9 cellular contexts compared by ENCODE assay signal in genomic region chr18:55781481-55781957, GRCh38.
DNase-seq lines count a peak whose midpoint lies in the region; ATAC-seq, FAIRE-seq and TF ChIP-seq lines count a peak whose summit lies in the region.
"Had no signal": no experiment of that assay in that cellular context is flagged by ENCODE, and none has a peak within 500 bp of the region (broad histone marks: within the 10 kb centered on the region; RNA-seq: fewer than 3 reads in every experiment).

No MANE protein-coding gene starts in this region.

- no peaks in the 10 kb centered on the region for H3K79me2 ChIP-seq in endothelial cell of umbilical vein (ENCODE audit: control insufficient read depth, insufficient read depth, low read length)

- no peak overlapping the region for H3K23ac ChIP-seq in mesenchymal stem cell (ENCODE audit: low read length in 2 of 2)

- TF ChIP-seq CTCF in endothelial cell of umbilical vein (IDR thresholded peaks at IDR 0.05; ENCODE audit: extremely low read depth in 1 of 2, insufficient read depth in 1 of 2, low read depth in 1 of 2, low read length in 2 of 2), result peak; percentile 75 to 85

- H4K8ac ChIP-seq in mesenchymal stem cell (ENCODE audit: low read length), result no peak overlapping the region

- no peaks in the 10 kb centered on the region for H4K20me1 ChIP-seq in endothelial cell of umbilical vein (replicated peaks; ENCODE audit: control insufficient read depth, extremely low read depth, insufficient read depth, low read length)

- no peak overlapping the region for H2BK5ac ChIP-seq in mesenchymal stem cell (ENCODE audit: low read depth, low read length, poor library complexity, severe bottlenecking)

- no peak overlapping the region for H2BK12ac ChIP-seq in mesenchymal stem cell (ENCODE audit: low read length in 2 of 2)

- no peak overlapping the region for H2BK120ac ChIP-seq in mesenchymal stem cell (ENCODE audit: low read depth, low read length)

- no peak for TF ChIP-seq POLR2A in endothelial cell of umbilical vein (IDR thresholded peaks at IDR 0.05; ENCODE audit: low read depth, low read length)

- H3K14ac ChIP-seq in mesenchymal stem cell (ENCODE audit: low read length in 2 of 2), result no peak overlapping the region

- no peak overlapping the region for H2AK5ac ChIP-seq in mesenchymal stem cell (ENCODE audit: low read length, severe bottlenecking)

- peaks cover 27% of the 10 kb centered on the region for H3K4me1 ChIP-seq in endothelial cell of umbilical vein (ENCODE audit: control insufficient read depth, extremely low read depth, insufficient read depth, low read length)
- H3K4me1 ChIP-seq in mesenchymal stem cell (ENCODE audit: control insufficient read depth, insufficient read depth, low read depth, low read length), result peaks cover 9% of the 10 kb centered on the region

- intact Hi-C loops in endothelial cell of umbilical vein (cut with micrococcal nuclease), result loop anchor here (1.0 to 2.0 kb wide), 14 partner anchors 79 to 795 kb away; partner anchors contain the start of gene TCF4

- H4K91ac ChIP-seq in mesenchymal stem cell (ENCODE audit: low read length), result no peak overlapping the region

- BruUV-seq in endothelial cell of umbilical vein (replicated peaks; lab: Mats Ljungman, UMichigan), result no TSS peak

- 12% methylated on average over 6 of the region's 6 CpGs for WGBS in mesenchymal stem cell

- H3K9me3 ChIP-seq in endothelial cell of umbilical vein (replicated peaks; ENCODE audit: control insufficient read depth, insufficient read depth, low read length), result no peaks in the 10 kb centered on the region
- H3K9me3 ChIP-seq in mesenchymal stem cell (ENCODE audit: control insufficient read depth, low read length), result no peaks in the 10 kb centered on the region

- no peaks in the 10 kb centered on the region for H3K79me1 ChIP-seq in mesenchymal stem cell (replicated peaks; ENCODE audit: low read length, poor library complexity, severe bottlenecking)

- H3K27ac ChIP-seq in endothelial cell of umbilical vein (ENCODE audit: insufficient read depth, low read depth, low read length) (peak overlapping the region; percentile 47), mesenchymal stem cell (ENCODE audit: low read length, poor library complexity, severe bottlenecking) (no peak overlapping the region)

- ATAC-seq in GM18502 (IDR thresholded peaks at IDR 0.05; ENCODE audit: poor library complexity, unreplicated experiment) (no peak), esophagus mucosa (no peak)

- H3K4me2 ChIP-seq in endothelial cell of umbilical vein (ENCODE audit: insufficient read depth, low read length), result peak overlapping the region; percentile 43
- peak overlapping the region; percentile 31 for H3K4me2 ChIP-seq in mesenchymal stem cell (ENCODE audit: low read length, poor library complexity, severe bottlenecking)

- H3K9ac ChIP-seq in endothelial cell of umbilical vein (replicated peaks; ENCODE audit: extremely low read depth, insufficient read depth, low read length) (no peak overlapping the region), mesenchymal stem cell (ENCODE audit: low read length) (peak overlapping the region; percentile 37)

- no peaks in the 10 kb centered on the region for H3K9me1 ChIP-seq in endothelial cell of umbilical vein (replicated peaks; ENCODE audit: control insufficient read depth, extremely low read depth, insufficient read depth, low read length)

- H3K4ac ChIP-seq in mesenchymal stem cell (ENCODE audit: low read depth in 1 of 2, low read length in 2 of 2), result no peak overlapping the region

- H2BK15ac ChIP-seq in mesenchymal stem cell (ENCODE audit: low read depth, poor library complexity, severe bottlenecking), result no peak overlapping the region

- H3K4me3 ChIP-seq in endothelial cell of umbilical vein (replicated peaks in 1 of 3; ENCODE audit: insufficient read depth in 1 of 3, low read depth in 1 of 3, low read length in 3 of 3) (no peak overlapping the region), mesenchymal stem cell (ENCODE audit: insufficient read depth in 1 of 2, low read depth in 1 of 2, low read length in 2 of 2) (no peak overlapping the region)

- H3K36me3 ChIP-seq in endothelial cell of umbilical vein (ENCODE audit: control insufficient read depth in 2 of 2, extremely low read depth in 1 of 2, insufficient read depth in 2 of 2, low read length in 2 of 2) (no peaks in the 10 kb centered on the region), mesenchymal stem cell (ENCODE audit: control insufficient read depth in 1 of 2, insufficient read depth in 2 of 2, low read depth in 1 of 2, low read length in 2 of 2) (peaks cover 0 to 4% of the 10 kb centered on the region in 2 experiments)

- H3K18ac ChIP-seq in mesenchymal stem cell (ENCODE audit: low read depth in 1 of 2, low read length in 2 of 2), result no peak overlapping the region

- dilution Hi-C loops in endothelial cell of umbilical vein (cut with MboI; ENCODE audit: extremely low pct_ligation_motif_present, low sequenced_read_pairs), result no loop called here

- DNase-seq in NCI-H2029 (lab: John Stamatoyannopoulos, UW) (peak; percentile 28), NCI-H2029 treated with DMSO at 0.1 percent for 48 hours (lab: John Stamatoyannopoulos, UW) (no peak), NCI-H69 (lab: John Stamatoyannopoulos, UW) (peak; percentile 94), endothelial cell of umbilical vein (ENCODE audit: low read depth, low spot score) (peak; percentile 90), mesenchymal stem cell (peak; percentile 79)
- no peak for DNase-seq in stimulated activated CD4-positive, alpha-beta T cell treated with anti-CD3 and anti-CD28 coated beads, Interleukin-12 subunit alpha, Interleukin-12 subunit beta, amount 100 ng/mL, for 4 hours

- peak; percentile 65 for FAIRE-seq in endothelial cell of umbilical vein (lab: Jason Lieb, UNC)
- FAIRE-seq: G401.6 had no signal

- H2AFZ ChIP-seq in endothelial cell of umbilical vein (ENCODE audit: low read depth, low read length) (peak overlapping the region; percentile 53), mesenchymal stem cell (ENCODE audit: low read depth, low read length) (no peak overlapping the region)

- H3K27me3 ChIP-seq in endothelial cell of umbilical vein (ENCODE audit: control insufficient read depth in 2 of 2, insufficient read depth in 2 of 2, low read length in 2 of 2), result no peaks in the 10 kb centered on the region
- H3K27me3 ChIP-seq in mesenchymal stem cell (ENCODE audit: control insufficient read depth in 1 of 2, insufficient read depth in 1 of 2, low read length in 2 of 2), result no peaks in the 10 kb centered on the region

- POLR2A ChIA-PET in endothelial cell of umbilical vein (lab: Charles Lee), result interaction anchor here (0.6 kb wide), 1 partner anchor 89 kb away, joined by 4 read pairs; no protein-coding TSS in a partner anchor

- CTCF ChIA-PET in endothelial cell of umbilical vein (lab: Charles Lee), result interaction anchor here (0.6 to 3.1 kb wide), 77 partner anchors 9 to 1337 kb away, joined by 3 to 65 read pairs (median 4); no protein-coding TSS in a partner anchor

TF ChIP-seq in endothelial cell of umbilical vein, 7 proteins besides CTCF, POLR2A, EP300 and RAD21:
- TF ChIP-seq GATA2 (IDR thresholded peaks at IDR 0.05; ENCODE audit: insufficient read depth, insufficient read length, low read depth, low read length), result no peak
- TF ChIP-seq JUN (IDR thresholded peaks at IDR 0.05; ENCODE audit: borderline replicate concordance, insufficient read depth, insufficient read length, low read depth), result no peak
- no peak for TF ChIP-seq EZH2 (IDR thresholded peaks at IDR 0.05; ENCODE audit: borderline replicate concordance, low read depth, low read length, severe bottlenecking)
- TF ChIP-seq MAX (IDR thresholded peaks at IDR 0.05; ENCODE audit: insufficient read depth, insufficient read length), result no peak
- no peak for TF ChIP-seq POLR2AphosphoS5 (IDR thresholded peaks at IDR 0.05; ENCODE audit: insufficient read depth, low read depth, low read length)
- no peak for TF ChIP-seq FOS (IDR thresholded peaks at IDR 0.05; ENCODE audit: borderline replicate concordance, insufficient read depth, low read length)

Comparison
In these comparisons a context has a peak if more than half of its experiments do, and no peak if none do; other contexts are left out.
1. DNase-seq: peak in NCI-H2029 (single experiment), NCI-H69 (single experiment), endothelial cell of umbilical vein (single experiment) and mesenchymal stem cell (single experiment); none in NCI-H2029 treated with DMSO at 0.1 percent for 48 hours (single experiment) and stimulated activated CD4-positive, alpha-beta T cell treated with anti-CD3 and anti-CD28 coated beads, Interleukin-12 subunit alpha, Interleukin-12 subunit beta, amount 100 ng/mL, for 4 hours (single experiment).